24 cellular contexts compared by ENCODE assay signal in genomic region chr11:66693356-66694055, GRCh38. TPM values are rescaled to one million over a fixed set of nuclear protein-coding genes. Genes with fewer than 3 reads are reported as not detected.
A peak's percentile ranks its signal among the peaks of the same experiment; 100 is the strongest.
DNase-seq lines count a peak whose midpoint lies in the region; TF ChIP-seq lines count a peak whose summit lies in the region.
"Had no signal": no experiment of that assay in that cellular context is flagged by ENCODE, and none has a peak within 500 bp of the region (broad histone marks: within the 10 kb centered on the region; RNA-seq: fewer than 3 reads in every experiment).

No MANE protein-coding gene starts in this region.

- no peaks in the 10 kb centered on the region for H3K9me3 ChIP-seq in osteoblast (ENCODE audit: low read depth, low read length)
- H3K9me3 ChIP-seq: BE2C, HAP-1, MG63 had no signal

- peaks cover 12% of the 10 kb centered on the region for H3K9me3 Mint-ChIP-seq in glutamatergic neuron (ENCODE audit: unreplicated experiment)
- H3K9me3 Mint-ChIP-seq in activated T-helper 1 cell treated with anti-CD3 and anti-CD28 coated beads, Interleukin-12 subunit alpha, Interleukin-12 subunit beta, Interleukin-2, Interleukin-4 antibody, amounts not matched to agents 30 ng/mL and 10 ng/mL and 1 ng/mL, durations not matched to agents 14 hours and 24 hours and 36 hours = no peaks in the 10 kb centered on the region
- H3K9me3 Mint-ChIP-seq: CD14-positive monocyte; CD8-positive, alpha-beta memory T cell; HFFc6 had no signal

- TF ChIP-seq CTCF in VCaP (conservative IDR thresholded peaks at IDR 0.05) (no peak), glutamatergic neuron (IDR thresholded peaks at IDR 0.05; ENCODE audit: partially characterized antibody, unreplicated experiment) (no peak), osteoblast (IDR thresholded peaks at IDR 0.05; ENCODE audit: extremely low read depth, low read depth, low read length) (no peak)

- H3K36me3 Mint-ChIP-seq in glutamatergic neuron (ENCODE audit: unreplicated experiment) = no peaks in the 10 kb centered on the region
- no peaks in the 10 kb centered on the region for H3K36me3 Mint-ChIP-seq in activated T-helper 1 cell treated with anti-CD3 and anti-CD28 coated beads, Interleukin-12 subunit alpha, Interleukin-12 subunit beta, Interleukin-2, Interleukin-4 antibody, amounts not matched to agents 30 ng/mL and 10 ng/mL and 1 ng/mL, durations not matched to agents 14 hours and 24 hours and 36 hours (ENCODE audit: low read depth)
- H3K36me3 Mint-ChIP-seq: CD14-positive monocyte; CD8-positive, alpha-beta memory T cell had no signal

- H3K36me3 ChIP-seq in H7 (replicated peaks; ENCODE audit: control insufficient read depth, insufficient read depth, low read length) = peaks cover 5% of the 10 kb centered on the region
- no peaks in the 10 kb centered on the region for H3K36me3 ChIP-seq in osteoblast (ENCODE audit: insufficient read depth, low read length)

- H3K27ac ChIP-seq in VCaP (peak overlapping the region; percentile 54; the same call in 1 of the 2 replicates), osteoblast (ENCODE audit: low read depth, low read length) (no peak overlapping the region)

- H3K79me2 ChIP-seq in osteoblast (ENCODE audit: insufficient read depth, low read length) = no peaks in the 10 kb centered on the region

- intact Hi-C loops in activated T-helper 1 cell treated with anti-CD3 and anti-CD28 coated beads, Interleukin-12 subunit alpha, Interleukin-12 subunit beta, Interleukin-2, Interleukin-4 antibody, amounts not matched to agents 30 ng/mL and 10 ng/mL and 1 ng/mL, durations not matched to agents 14 hours and 24 hours and 36 hours (cut with micrococcal nuclease) = loop anchor here (1.0 to 2.0 kb wide), 5 partner anchors 51 to 378 kb away; a partner anchor contains a TSS

- H3K4me3 ChIP-seq in H7 (ENCODE audit: insufficient read depth, low read depth, low read length) (no peak overlapping the region), osteoblast (ENCODE audit: insufficient read depth, low read length) (no peak overlapping the region)
- H3K4me3 ChIP-seq: HAP-1, MG63 had no signal

- peaks cover 10% of the 10 kb centered on the region for H3K27me3 Mint-ChIP-seq in glutamatergic neuron (ENCODE audit: unreplicated experiment)
- peaks cover 2% of the 10 kb centered on the region for H3K27me3 Mint-ChIP-seq in activated T-helper 1 cell treated with anti-CD3 and anti-CD28 coated beads, Interleukin-12 subunit alpha, Interleukin-12 subunit beta, Interleukin-2, Interleukin-4 antibody, amounts not matched to agents 30 ng/mL and 10 ng/mL and 1 ng/mL, durations not matched to agents 14 hours and 24 hours and 36 hours (ENCODE audit: insufficient read depth)

- peak overlapping the region; percentile 46 for H3K4me3 Mint-ChIP-seq in glutamatergic neuron (ENCODE audit: unreplicated experiment)
- H3K4me3 Mint-ChIP-seq in activated T-helper 1 cell treated with anti-CD3 and anti-CD28 coated beads, Interleukin-12 subunit alpha, Interleukin-12 subunit beta, Interleukin-2, Interleukin-4 antibody, amounts not matched to agents 30 ng/mL and 10 ng/mL and 1 ng/mL, durations not matched to agents 14 hours and 24 hours and 36 hours = no peak overlapping the region
- H3K4me3 Mint-ChIP-seq: CD14-positive monocyte; CD8-positive, alpha-beta memory T cell; HFFc6 had no signal

- H3K4me2 ChIP-seq in osteoblast (ENCODE audit: insufficient read depth, low read length) = no peak overlapping the region

- no peaks in the 10 kb centered on the region for H4K20me1 ChIP-seq in osteoblast (ENCODE audit: insufficient read depth, low read length)

- H3K27me3 ChIP-seq in H7 (ENCODE audit: control insufficient read depth, insufficient read depth, low read length) (no peaks in the 10 kb centered on the region), osteoblast (ENCODE audit: insufficient read depth, low read length) (no peaks in the 10 kb centered on the region)
- H3K27me3 ChIP-seq: BE2C, MG63 had no signal

- in situ Hi-C loops in G401 (cut with HindIII; ENCODE audit: low sequenced_read_pairs) = no loop called here

- H3K27ac Mint-ChIP-seq in glutamatergic neuron (ENCODE audit: unreplicated experiment) = no peak overlapping the region
- H3K27ac Mint-ChIP-seq in activated T-helper 1 cell treated with anti-CD3 and anti-CD28 coated beads, Interleukin-12 subunit alpha, Interleukin-12 subunit beta, Interleukin-2, Interleukin-4 antibody, amounts not matched to agents 30 ng/mL and 10 ng/mL and 1 ng/mL, durations not matched to agents 14 hours and 24 hours and 36 hours = no peak overlapping the region
- H3K27ac Mint-ChIP-seq: CD8-positive, alpha-beta memory T cell; HFFc6 had no signal

- DNase-seq in H7 = peak; percentile 33
- no peak for DNase-seq in glutamatergic neuron
- peak; percentile 25 for DNase-seq in osteoblast (ENCODE audit: insufficient read length, low spot score, missing footprints)
- no peak for DNase-seq in G401 (ENCODE audit: low spot score)
- DNase-seq in NCI-H128 (lab: John Stamatoyannopoulos, UW; ENCODE audit: unreplicated experiment) = no peak
- no peak for DNase-seq in activated T-helper 1 cell treated with anti-CD3 and anti-CD28 coated beads, Interleukin-12 subunit alpha, Interleukin-12 subunit beta, Interleukin-2, Interleukin-4 antibody, amounts not matched to agents 30 ng/mL and 10 ng/mL and 1 ng/mL, durations not matched to agents 14 hours and 24 hours and 36 hours (ENCODE audit: low spot score)
- DNase-seq: ACHN, BE2C, DMS79 treated with DMSO at 0.1 percent for 48 hours, HFFc6, KBM-7, MG63, NCI-H1417, NCI-H1694, NCI-H2081, NCI-H2227 treated with DMSO at 0.1 percent for 48 hours, NCI-H526 treated with DMSO at 0.1 percent for 48 hours, RPMI8226, SHP77 treated with DMSO at 0.1 percent for 48 hours, SW 1271 had no signal

- H2AFZ ChIP-seq in osteoblast (ENCODE audit: low read length) = no peak overlapping the region

- H3K4me1 ChIP-seq in osteoblast (ENCODE audit: insufficient read depth, low read length) = no peaks in the 10 kb centered on the region
- H3K4me1 ChIP-seq: BE2C, HAP-1 had no signal

- no peaks in the 10 kb centered on the region for H3K4me1 Mint-ChIP-seq in glutamatergic neuron (ENCODE audit: low read depth, unreplicated experiment)
- no peaks in the 10 kb centered on the region for H3K4me1 Mint-ChIP-seq in activated T-helper 1 cell treated with anti-CD3 and anti-CD28 coated beads, Interleukin-12 subunit alpha, Interleukin-12 subunit beta, Interleukin-2, Interleukin-4 antibody, amounts not matched to agents 30 ng/mL and 10 ng/mL and 1 ng/mL, durations not matched to agents 14 hours and 24 hours and 36 hours (ENCODE audit: low read depth)

RNA-seq across cellular contexts. Expression of gene RBM4B, which starts 15.8 kb away (rescaled TPM):
- total RNA-seq in H7 (2014; rRNA removed; shearing (Covaris generic)) = 13.1 and 21.8 TPM in 2 replicates
- total RNA-seq in glutamatergic neuron (ENCODE audit: unreplicated experiment) (61.2 TPM), osteoblast (19.2 and 21.8 TPM in 2 replicates)
- total RNA-seq in G401 (2014; rRNA removed; shearing (Covaris generic)) = 4.1 and 13.0 TPM in 2 replicates
- 14.3 and 16.6 TPM in 2 replicates for total RNA-seq in activated T-helper 1 cell treated with anti-CD3 and anti-CD28 coated beads, Interleukin-12 subunit alpha, Interleukin-12 subunit beta, Interleukin-2, Interleukin-4 antibody, amounts not matched to agents 30 ng/mL and 10 ng/mL and 1 ng/mL, durations not matched to agents 14 hours and 24 hours and 36 hours

RNA-seq across cellular contexts. Expression of gene SPTBN2, which starts 35.5 kb away (rescaled TPM):
- 39.2 and 51.2 TPM in 2 replicates for total RNA-seq in H7 (2014; rRNA removed; shearing (Covaris generic))
- total RNA-seq in glutamatergic neuron (ENCODE audit: unreplicated experiment) (371 TPM), osteoblast (0.88 and 2.2 TPM in 2 replicates)
- 102 and 103 TPM in 2 replicates for total RNA-seq in G401 (2014; rRNA removed; shearing (Covaris generic))
- 0.91 and 1.1 TPM in 2 replicates for total RNA-seq in activated T-helper 1 cell treated with anti-CD3 and anti-CD28 coated beads, Interleukin-12 subunit alpha, Interleukin-12 subunit beta, Interleukin-2, Interleukin-4 antibody, amounts not matched to agents 30 ng/mL and 10 ng/mL and 1 ng/mL, durations not matched to agents 14 hours and 24 hours and 36 hours

RNA-seq across cellular contexts. Expression of gene RBM4, which starts 55.0 kb away (rescaled TPM):
- total RNA-seq in H7 (2014; rRNA removed; shearing (Covaris generic)) = 120 and 134 TPM in 2 replicates
- 244 TPM for total RNA-seq in glutamatergic neuron (ENCODE audit: unreplicated experiment)
- total RNA-seq in osteoblast = 80.4 and 84.0 TPM in 2 replicates
- total RNA-seq in G401 (2014; rRNA removed; shearing (Covaris generic)) = 513 and 534 TPM in 2 replicates
- 131 and 133 TPM in 2 replicates for total RNA-seq in activated T-helper 1 cell treated with anti-CD3 and anti-CD28 coated beads, Interleukin-12 subunit alpha, Interleukin-12 subunit beta, Interleukin-2, Interleukin-4 antibody, amounts not matched to agents 30 ng/mL and 10 ng/mL and 1 ng/mL, durations not matched to agents 14 hours and 24 hours and 36 hours

Comparison
In these comparisons a context has a peak if more than half of its experiments do, and no peak if none do; other contexts are left out.
1. DNase-seq: peak in H7 (single experiment) and osteoblast (single experiment); none in glutamatergic neuron (single experiment), G401 (single experiment), NCI-H128 (single experiment) and activated T-helper 1 cell treated with anti-CD3 and anti-CD28 coated beads, Interleukin-12 subunit alpha, Interleukin-12 subunit beta, Interleukin-2, Interleukin-4 antibody, amounts not matched to agents 30 ng/mL and 10 ng/mL and 1 ng/mL, durations not matched to agents 14 hours and 24 hours and 36 hours (single experiment).
2. RNA of gene SPTBN2, which starts 35.5 kb away (total RNA-seq): 371 TPM in glutamatergic neuron (single experiment), 102 to 103 TPM in G401 and 39.2 to 51.2 TPM in H7; 0.88 to 2.2 TPM in osteoblast and 0.91 to 1.1 TPM in activated T-helper 1 cell treated with anti-CD3 and anti-CD28 coated beads, Interleukin-12 subunit alpha, Interleukin-12 subunit beta, Interleukin-2, Interleukin-4 antibody, amounts not matched to agents 30 ng/mL and 10 ng/mL and 1 ng/mL, durations not matched to agents 14 hours and 24 hours and 36 hours; every median in the first group is over 10 times any median in the second.